In genomic region chr15:43440721-43441281, GRCh38 we compare ENCODE assay signal across 1 cellular context.
TF ChIP-seq lines count a peak whose summit lies in the region.

No MANE protein-coding gene starts in this region.

TF ChIP-seq in HepG2, 621 proteins besides CTCF, POLR2A, EP300 and RAD21 (continued from another document):
- TF ChIP-seq HOMEZ (CRISPR knock-in tag; IDR thresholded peaks at IDR 0.05; ENCODE audit: low read depth): 0 out of 2 replicates have a peak, but pooled peaks have one; percentile 18
- 0 out of 2 replicates have a peak, but pooled peaks have one; percentile 15 for TF ChIP-seq IRF2 (CRISPR knock-in tag; IDR thresholded peaks at IDR 0.05)
- no peak for TF ChIP-seq FOXM1 (CRISPR knock-in tag; IDR thresholded peaks at IDR 0.05)
- TF ChIP-seq, protein P1, sequence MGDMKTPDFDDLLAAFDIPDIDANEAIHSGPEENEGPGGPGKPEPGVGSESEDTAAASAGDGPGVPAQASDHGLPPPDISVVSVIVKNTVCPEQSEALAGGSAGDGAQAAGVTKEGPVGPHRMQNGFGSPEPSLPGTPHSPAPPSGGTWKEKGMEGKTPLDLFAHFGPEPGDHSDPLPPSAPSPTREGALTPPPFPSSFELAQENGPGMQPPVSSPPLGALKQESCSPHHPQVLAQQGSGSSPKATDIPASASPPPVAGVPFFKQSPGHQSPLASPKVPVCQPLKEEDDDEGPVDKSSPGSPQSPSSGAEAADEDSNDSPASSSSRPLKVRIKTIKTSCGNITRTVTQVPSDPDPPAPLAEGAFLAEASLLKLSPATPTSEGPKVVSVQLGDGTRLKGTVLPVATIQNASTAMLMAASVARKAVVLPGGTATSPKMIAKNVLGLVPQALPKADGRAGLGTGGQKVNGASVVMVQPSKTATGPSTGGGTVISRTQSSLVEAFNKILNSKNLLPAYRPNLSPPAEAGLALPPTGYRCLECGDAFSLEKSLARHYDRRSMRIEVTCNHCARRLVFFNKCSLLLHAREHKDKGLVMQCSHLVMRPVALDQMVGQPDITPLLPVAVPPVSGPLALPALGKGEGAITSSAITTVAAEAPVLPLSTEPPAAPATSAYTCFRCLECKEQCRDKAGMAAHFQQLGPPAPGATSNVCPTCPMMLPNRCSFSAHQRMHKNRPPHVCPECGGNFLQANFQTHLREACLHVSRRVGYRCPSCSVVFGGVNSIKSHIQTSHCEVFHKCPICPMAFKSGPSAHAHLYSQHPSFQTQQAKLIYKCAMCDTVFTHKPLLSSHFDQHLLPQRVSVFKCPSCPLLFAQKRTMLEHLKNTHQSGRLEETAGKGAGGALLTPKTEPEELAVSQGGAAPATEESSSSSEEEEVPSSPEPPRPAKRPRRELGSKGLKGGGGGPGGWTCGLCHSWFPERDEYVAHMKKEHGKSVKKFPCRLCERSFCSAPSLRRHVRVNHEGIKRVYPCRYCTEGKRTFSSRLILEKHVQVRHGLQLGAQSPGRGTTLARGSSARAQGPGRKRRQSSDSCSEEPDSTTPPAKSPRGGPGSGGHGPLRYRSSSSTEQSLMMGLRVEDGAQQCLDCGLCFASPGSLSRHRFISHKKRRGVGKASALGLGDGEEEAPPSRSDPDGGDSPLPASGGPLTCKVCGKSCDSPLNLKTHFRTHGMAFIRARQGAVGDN (CRISPR knock-in tag; IDR thresholded peaks at IDR 0.05): no peak
- TF ChIP-seq REPIN1 (CRISPR knock-in tag; IDR thresholded peaks at IDR 0.05; ENCODE audit: borderline replicate concordance, low read depth): no peak
- TF ChIP-seq MAFK (conservative IDR thresholded peaks at IDR 0.05 in 1 of 2, IDR thresholded peaks at IDR 0.05 in 1 of 2; ENCODE audit: low read length in 2 of 2): peak; percentile 79 to 90
- peak; percentile 96 for TF ChIP-seq FOSL2 (CRISPR knock-in tag; IDR thresholded peaks at IDR 0.05)
- peak; percentile 38; the same call in 1 of the 2 replicates for TF ChIP-seq ARID5B (CRISPR knock-in tag; IDR thresholded peaks at IDR 0.05)
- peak; percentile 45; the same call in 1 of the 2 replicates for TF ChIP-seq TARDBP (CRISPR knock-in tag; IDR thresholded peaks at IDR 0.05)
- TF ChIP-seq NR2F6 (IDR thresholded peaks at IDR 0.05): 0 out of 2 replicates have a peak, but pooled peaks have one; percentile 30
- 0 out of 2 replicates have a peak, but pooled peaks have one; percentile 48 for TF ChIP-seq NR2F6 (CRISPR knock-in tag; IDR thresholded peaks at IDR 0.05)
- peak; percentile 28; the same call in 1 of the 2 replicates for TF ChIP-seq SOX5 (CRISPR knock-in tag; IDR thresholded peaks at IDR 0.05; ENCODE audit: borderline replicate concordance)
- TF ChIP-seq ZNF552 (CRISPR knock-in tag; IDR thresholded peaks at IDR 0.05; ENCODE audit: borderline replicate concordance): no peak
- no peak for TF ChIP-seq ZNF589 (CRISPR knock-in tag; conservative IDR thresholded peaks at IDR 0.05)
- TF ChIP-seq CREB1 (IDR thresholded peaks at IDR 0.05): peak; percentile 56
- TF ChIP-seq CREB1 (CRISPR knock-in tag; IDR thresholded peaks at IDR 0.05): no peak
- peak; percentile 65; the same call in 1 of the 2 replicates for TF ChIP-seq SMC3 (IDR thresholded peaks at IDR 0.05; ENCODE audit: low read length)
- TF ChIP-seq ZNF678 (CRISPR knock-in tag; IDR thresholded peaks at IDR 0.05): no peak
- peak; percentile 80 for TF ChIP-seq MAFG (CRISPR knock-in tag; IDR thresholded peaks at IDR 0.05)
- peak; percentile 85 for TF ChIP-seq MAFF (IDR thresholded peaks at IDR 0.05; ENCODE audit: low read depth, low read length)
- peak; percentile 21; the same call in 1 of the 2 replicates for TF ChIP-seq YEATS2 (CRISPR knock-in tag; IDR thresholded peaks at IDR 0.05; ENCODE audit: borderline replicate concordance)
- TF ChIP-seq NFE2 (CRISPR knock-in tag; IDR thresholded peaks at IDR 0.05): peak; percentile 95
- TF ChIP-seq CEBPB (IDR thresholded peaks at IDR 0.05; ENCODE audit: borderline replicate concordance, low read depth, low read length): peak; percentile 80; the same call in 1 of the 2 replicates
- peak in 1 of 2 experiments; percentile 27; a peak in 1 of 4 replicates for TF ChIP-seq ATF4 (CRISPR knock-in tag; IDR thresholded peaks at IDR 0.05)
- TF ChIP-seq RXRB (CRISPR knock-in tag; IDR thresholded peaks at IDR 0.05; ENCODE audit: borderline replicate concordance): peak; percentile 60; the same call in 1 of the 2 replicates
- no peak for TF ChIP-seq SOX13 (IDR thresholded peaks at IDR 0.05)
- TF ChIP-seq SOX13 (CRISPR knock-in tag; conservative IDR thresholded peaks at IDR 0.05 in 1 of 2, IDR thresholded peaks at IDR 0.05 in 1 of 2): peak in 1 of 2 experiments; percentile 16; a peak in 1 of 4 replicates
- TF ChIP-seq, protein P2, sequence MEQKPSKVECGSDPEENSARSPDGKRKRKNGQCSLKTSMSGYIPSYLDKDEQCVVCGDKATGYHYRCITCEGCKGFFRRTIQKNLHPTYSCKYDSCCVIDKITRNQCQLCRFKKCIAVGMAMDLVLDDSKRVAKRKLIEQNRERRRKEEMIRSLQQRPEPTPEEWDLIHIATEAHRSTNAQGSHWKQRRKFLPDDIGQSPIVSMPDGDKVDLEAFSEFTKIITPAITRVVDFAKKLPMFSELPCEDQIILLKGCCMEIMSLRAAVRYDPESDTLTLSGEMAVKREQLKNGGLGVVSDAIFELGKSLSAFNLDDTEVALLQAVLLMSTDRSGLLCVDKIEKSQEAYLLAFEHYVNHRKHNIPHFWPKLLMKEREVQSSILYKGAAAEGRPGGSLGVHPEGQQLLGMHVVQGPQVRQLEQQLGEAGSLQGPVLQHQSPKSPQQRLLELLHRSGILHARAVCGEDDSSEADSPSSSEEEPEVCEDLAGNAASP (CRISPR knock-in tag; IDR thresholded peaks at IDR 0.05; ENCODE audit: borderline replicate concordance): peak; percentile 62; the same call in 1 of the 2 replicates
- TF ChIP-seq GATAD2A (CRISPR knock-in tag; IDR thresholded peaks at IDR 0.05): peak; percentile 60; the same call in 1 of the 2 replicates
- TF ChIP-seq RCOR2 (CRISPR knock-in tag; IDR thresholded peaks at IDR 0.05): no peak
- TF ChIP-seq ATF7 (IDR thresholded peaks at IDR 0.05): peak; percentile 60
- no peak for TF ChIP-seq ATF7 (CRISPR knock-in tag; IDR thresholded peaks at IDR 0.05)
- TF ChIP-seq HMGXB4 (CRISPR knock-in tag; IDR thresholded peaks at IDR 0.05; ENCODE audit: borderline replicate concordance in 1 of 2, low read depth in 1 of 2): peak in 1 of 2 experiments; percentile 32; a peak in 1 of 4 replicates
- peak; percentile 39; the same call in 1 of the 2 replicates for TF ChIP-seq RARA (CRISPR knock-in tag; IDR thresholded peaks at IDR 0.05)
- TF ChIP-seq CEBPG (CRISPR knock-in tag; IDR thresholded peaks at IDR 0.05): peak; percentile 86
- TF ChIP-seq, protein P3, sequence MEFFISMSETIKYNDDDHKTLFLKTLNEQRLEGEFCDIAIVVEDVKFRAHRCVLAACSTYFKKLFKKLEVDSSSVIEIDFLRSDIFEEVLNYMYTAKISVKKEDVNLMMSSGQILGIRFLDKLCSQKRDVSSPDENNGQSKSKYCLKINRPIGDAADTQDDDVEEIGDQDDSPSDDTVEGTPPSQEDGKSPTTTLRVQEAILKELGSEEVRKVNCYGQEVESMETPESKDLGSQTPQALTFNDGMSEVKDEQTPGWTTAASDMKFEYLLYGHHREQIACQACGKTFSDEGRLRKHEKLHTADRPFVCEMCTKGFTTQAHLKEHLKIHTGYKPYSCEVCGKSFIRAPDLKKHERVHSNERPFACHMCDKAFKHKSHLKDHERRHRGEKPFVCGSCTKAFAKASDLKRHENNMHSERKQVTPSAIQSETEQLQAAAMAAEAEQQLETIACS (CRISPR knock-in tag; IDR thresholded peaks at IDR 0.05): no peak
- TF ChIP-seq SAP130 (CRISPR knock-in tag; IDR thresholded peaks at IDR 0.05; ENCODE audit: low read depth): peak; percentile 72
